Comparison of ENCODE assay signal across 30 cellular contexts in genomic region chr17:33687831-33688230, GRCh38.
"Had no signal": no experiment of that assay in that cellular context is flagged by ENCODE, and none has a peak within 500 bp of the region (broad histone marks: within the 10 kb centered on the region; RNA-seq: fewer than 3 reads in every experiment).

No MANE protein-coding gene starts in this region.

- H3K4me3 ChIP-seq: ascending aorta, breast epithelium, cardiac muscle cell, colonic mucosa, esophagus squamous epithelium, gastroesophageal sphincter, heart right ventricle had no signal

- FAIRE-seq: endometrium, endothelial cell of umbilical vein had no signal

- H3K27ac ChIP-seq: ascending aorta, breast epithelium, cardiac muscle cell, colonic mucosa, epithelial cell of prostate, esophagus squamous epithelium, gastroesophageal sphincter, heart right ventricle had no signal

- H3K9me3 ChIP-seq: ascending aorta, breast epithelium, colonic mucosa, esophagus squamous epithelium had no signal

- DNase-seq: activated CD4-positive, alpha-beta memory T cell treated with anti-CD3 and anti-CD28 coated beads, Interleukin-2, amount 10 ng/mL, durations not matched to agents 7 days and 5 days; activated CD4-positive, alpha-beta T cell treated with anti-CD3 and anti-CD28 coated beads for 1 hour; activated CD4-positive, alpha-beta T cell treated with anti-CD3 and anti-CD28 coated beads for 4 hours; activated CD4-positive, alpha-beta T cell treated with anti-CD3 and anti-CD28 coated beads, Interleukin-2, amount 10 ng/mL, durations not matched to agents 7 days and 5 days; activated CD4-positive, alpha-beta T cell treated with anti-CD3 and anti-CD28 coated beads, Interleukin-2, amount 50 U/mL, for 4 hours; activated CD8-positive, alpha-beta memory T cell treated with anti-CD3 and anti-CD28 coated beads, Interleukin-2, amount 50 U/mL, for 48 hours; activated gamma-delta T cell; activated naive CD4-positive, alpha-beta T cell; activated naive CD4-positive, alpha-beta T cell treated with anti-CD3 and anti-CD28 coated beads, Interleukin-2, amount 10 ng/mL, durations not matched to agents 7 days and 5 days; activated naive CD8-positive, alpha-beta T cell treated with anti-CD3 and anti-CD28 coated beads, Interleukin-2, amount 10 ng/mL, durations not matched to agents 7 days and 5 days; activated T-cell treated with anti-CD3 and anti-CD28 coated beads for 4 hours; activated T-cell treated with anti-CD3 and anti-CD28 coated beads, Interleukin-2, amount 50 U/mL, for 24 hours; activated T-cell treated with anti-CD3 and anti-CD28 coated beads, Interleukin-2, amount 50 U/mL, for 72 hours; central memory CD4-positive, alpha-beta T cell; cerebellar nuclear complex; colonic mucosa; effector CD8-positive, alpha-beta T cell; esophagus squamous epithelium; foreskin melanocyte; heart right ventricle; T-helper 17 cell; T1000 had no signal

- H3K36me3 ChIP-seq: ascending aorta, breast epithelium, cardiac muscle cell, colonic mucosa, esophagus squamous epithelium, gastroesophageal sphincter, heart right ventricle had no signal

- H3K4me1 ChIP-seq: ascending aorta, breast epithelium, colonic mucosa, esophagus squamous epithelium, gastroesophageal sphincter had no signal

- H3K27me3 ChIP-seq: ascending aorta, breast epithelium, cardiac muscle cell, colonic mucosa had no signal

- ATAC-seq: activated naive CD4-positive, alpha-beta T cell treated with anti-CD3 and anti-CD28 coated beads, Interleukin-2, amount 50 U/mL, for 72 hours; activated T-cell treated with anti-CD3 and anti-CD28 coated beads, Interleukin-2, amount 50 U/mL, for 72 hours; gastroesophageal sphincter; heart right ventricle; T-helper 17 cell had no signal
